ENCODE assay signal across 17 cellular contexts in genomic region chr9:68897557-68898145, GRCh38.
"Had no signal": no experiment of that assay in that cellular context is flagged by ENCODE, and none has a peak within 500 bp of the region (broad histone marks: within the 10 kb centered on the region; RNA-seq: fewer than 3 reads in every experiment).

No MANE protein-coding gene starts in this region.

- H3K4me3 ChIP-seq: adrenal gland, cardiac muscle cell, lower lobe of right lung, pancreas, skin epidermis, transverse colon had no signal

- H3K27me3 ChIP-seq: adrenal gland, cardiac muscle cell, pancreas, transverse colon had no signal

- H3K4me1 ChIP-seq: transverse colon had no signal

- H3K9me3 Mint-ChIP-seq: activated naive CD4-positive, alpha-beta T cell treated with anti-CD3 and anti-CD28 coated beads, Interleukin-2, amount 10 ng/mL, durations not matched to agents 7 days and 5 days had no signal

- H3K36me3 Mint-ChIP-seq: activated naive CD4-positive, alpha-beta T cell treated with anti-CD3 and anti-CD28 coated beads, Interleukin-2, amount 10 ng/mL, durations not matched to agents 7 days and 5 days had no signal

- DNase-seq: activated CD4-positive, alpha-beta T cell treated with anti-CD3 and anti-CD28 coated beads, Interleukin-2, amount 50 U/mL, for 4 hours; activated naive CD4-positive, alpha-beta T cell treated with anti-CD3 and anti-CD28 coated beads, Interleukin-2, amount 10 ng/mL, durations not matched to agents 7 days and 5 days; adrenal gland; foreskin fibroblast; kidney glomerular epithelial cell; lower lobe of right lung; midbrain; pancreas; stimulated activated CD4-positive, alpha-beta T cell treated with anti-CD3 and anti-CD28 coated beads, Interleukin-15, amount 100 ng/mL, for 24 hours; stimulated activated CD4-positive, alpha-beta T cell treated with anti-CD3 and anti-CD28 coated beads, Interleukin-4, amount 100 ng/mL, for 1 hour; stimulated activated naive CD4-positive, alpha-beta T cell treated with Interleukin-2 at 50 U/mL for 16 hours; substantia nigra; T1000; transverse colon had no signal

- ATAC-seq: activated CD4-positive, CD25-positive, alpha-beta regulatory T cell treated with anti-CD3 and anti-CD28 coated beads, Interleukin-2, amount 50 U/mL, for 24 hours; lower lobe of right lung; pancreas had no signal

- H3K27ac ChIP-seq: cardiac muscle cell, lower lobe of right lung, pancreas, transverse colon had no signal

- H3K9me3 ChIP-seq: adrenal gland, lower lobe of right lung, pancreas, transverse colon had no signal

- H3K36me3 ChIP-seq: adrenal gland, cardiac muscle cell, lower lobe of right lung, pancreas, transverse colon had no signal

- H3K27me3 Mint-ChIP-seq: activated naive CD4-positive, alpha-beta T cell treated with anti-CD3 and anti-CD28 coated beads, Interleukin-2, amount 10 ng/mL, durations not matched to agents 7 days and 5 days had no signal
